In the genomic region with DNA sequence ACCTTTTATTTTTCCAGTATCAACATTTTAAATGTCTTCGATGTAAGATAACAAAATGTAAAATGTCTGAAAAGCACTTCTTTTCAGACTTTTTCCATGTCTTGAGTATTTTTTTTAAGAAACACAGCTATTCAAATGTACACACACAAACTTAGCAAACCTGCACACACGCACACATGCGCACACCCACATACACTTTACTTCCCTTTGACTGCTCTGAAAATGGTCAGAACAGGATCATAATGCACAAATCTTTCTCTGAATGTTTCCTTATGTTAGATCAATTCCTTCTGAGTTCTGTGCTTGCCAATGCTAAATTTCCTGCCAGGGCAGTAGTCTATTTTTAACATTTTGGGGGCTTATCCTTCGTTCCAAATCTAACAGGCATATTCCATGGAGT, we compare ENCODE assay signal across 16 cellular contexts.
"Had no signal": no experiment of that assay in that cellular context is flagged by ENCODE, and none has a peak within 500 bp of the region (broad histone marks: within the 10 kb centered on the region; RNA-seq: fewer than 3 reads in every experiment).

No MANE protein-coding gene starts in this region.

- H3K36me3 ChIP-seq: gastroesophageal sphincter, pancreas had no signal

- H3K4me1 ChIP-seq: pancreas had no signal

- H3K27ac ChIP-seq: epithelial cell of prostate, gastroesophageal sphincter, pancreas, VCaP had no signal

- H3K27me3 Mint-ChIP-seq: activated naive CD8-positive, alpha-beta T cell treated with anti-CD3 and anti-CD28 coated beads, Interleukin-2, amount 50 U/mL, for 24 hours; effector memory CD8-positive, alpha-beta T cell had no signal

- H3K27me3 ChIP-seq: gastroesophageal sphincter, tibial nerve had no signal

- H3K4me3 Mint-ChIP-seq: activated CD4-positive, alpha-beta T cell treated with anti-CD3 and anti-CD28 coated beads for 36 hours; activated CD8-positive, alpha-beta T cell treated with anti-CD3 and anti-CD28 coated beads, Interleukin-2, amount 10 ng/mL, durations not matched to agents 7 days and 5 days had no signal

- H3K4me3 ChIP-seq: gastroesophageal sphincter, pancreas, tibial nerve had no signal

- H3K9me3 ChIP-seq: gastroesophageal sphincter, pancreas, tibial nerve had no signal

- H3K27ac Mint-ChIP-seq: activated CD4-positive, alpha-beta T cell treated with anti-CD3 and anti-CD28 coated beads for 36 hours had no signal

- DNase-seq: activated CD4-positive, alpha-beta T cell treated with anti-CD3 and anti-CD28 coated beads for 36 hours; activated CD8-positive, alpha-beta memory T cell treated with anti-CD3 and anti-CD28 coated beads, Interleukin-2, amount 50 U/mL, for 48 hours; activated naive CD4-positive, alpha-beta T cell treated with Interleukin-2 at 50 U/mL for 16 hours; activated naive CD8-positive, alpha-beta T cell treated with anti-CD3 and anti-CD28 coated beads, Interleukin-2, amount 50 U/mL, for 24 hours; cortex of kidney; left ventricle myocardium superior; mesenchymal stem cell; pancreas; stimulated activated CD4-positive, alpha-beta T cell treated with anti-CD3 and anti-CD28 coated beads, Interleukin-15, amount 100 ng/mL, for 24 hours; stimulated activated CD4-positive, alpha-beta T cell treated with anti-CD3 and anti-CD28 coated beads, Interleukin-4, amount 100 ng/mL, for 4 hours had no signal

- H3K9me3 Mint-ChIP-seq: effector memory CD8-positive, alpha-beta T cell had no signal
